ENCODE assay signal across 13 cellular contexts in genomic region chr16:21652451-21652850, GRCh38. TPM values are rescaled to one million over a fixed set of nuclear protein-coding genes. Genes with fewer than 3 reads are reported as not detected.
DNase-seq lines count a peak whose midpoint lies in the region; ATAC-seq and TF ChIP-seq lines count a peak whose summit lies in the region.
"Had no signal": no experiment of that assay in that cellular context is flagged by ENCODE, and none has a peak within 500 bp of the region (broad histone marks: within the 10 kb centered on the region; RNA-seq: fewer than 3 reads in every experiment).

Gene IGSF6, minus strand, starts transcription at chr16:21652608. Its CDS starts 10 bp downstream, at chr16:21652598.

- H3K4me3 Mint-ChIP-seq in T-helper 2 cell treated with Interferon-gamma antibody and Interleukin-4, amounts not matched to agents 5 μg/mL and 100 μg/mL, for 36 hours, result no peak within 1 kb of the TSS
- H3K4me3 Mint-ChIP-seq in T-cell, result no peak within 1 kb of the TSS

- intact Hi-C loops in right lobe of liver (cut with DNase I), result no loop called here
- intact Hi-C loops in sciatic nerve (cut with DNase I), result no loop called here

- POLR2A ChIA-PET in T-cell (lab: Charles Lee), result interaction anchor here (0.7 kb wide), 2 partner anchors 40 to 48 kb away, joined by 3 read pairs; no protein-coding TSS in a partner anchor

- H3K27me3 ChIP-seq in right lobe of liver (no peaks in the 10 kb centered on the region), suprapubic skin (no peaks in the 10 kb centered on the region)
- H3K27me3 ChIP-seq: MG63 had no signal

- CTCF ChIA-PET in T-cell (lab: Charles Lee), result interaction anchor here in 1 of 2 donors (1.0 kb wide), 1 partner anchor 8 kb away, joined by 3 read pairs; no protein-coding TSS in a partner anchor

- peak within 1 kb of the TSS in 1 of 3 donors; percentile 14 for H3K4me3 ChIP-seq in right lobe of liver
- H3K4me3 ChIP-seq in suprapubic skin, result peak within 1 kb of the TSS; percentile 1
- H3K4me3 ChIP-seq: MG63 had no signal

- H3K9me3 ChIP-seq in right lobe of liver (no peaks in the 10 kb centered on the region), suprapubic skin (no peaks in the 10 kb centered on the region)
- H3K9me3 ChIP-seq: MG63 had no signal

- H3K4me1 Mint-ChIP-seq in T-helper 2 cell treated with Interferon-gamma antibody and Interleukin-4, amounts not matched to agents 5 μg/mL and 100 μg/mL, for 36 hours (ENCODE audit: low read depth), result peaks cover 28% of the 10 kb centered on the region
- peaks cover 32 to 59% (median 46%) of the 10 kb centered on the region in 3 donors for H3K4me1 Mint-ChIP-seq in T-cell

- no peak for TF ChIP-seq EP300 in suprapubic skin (IDR thresholded peaks at IDR 0.05)

- peaks cover 22% of the 10 kb centered on the region for H3K36me3 Mint-ChIP-seq in T-helper 2 cell treated with Interferon-gamma antibody and Interleukin-4, amounts not matched to agents 5 μg/mL and 100 μg/mL, for 36 hours (ENCODE audit: low read depth)
- peaks cover 14% of the 10 kb centered on the region for H3K36me3 Mint-ChIP-seq in T-cell

- H3K36me3 ChIP-seq in right lobe of liver (peaks cover 0 to 9% (median 0%) of the 10 kb centered on the region in 4 donors), suprapubic skin (peaks cover 4% of the 10 kb centered on the region)

- no peak for DNase-seq in T-helper 2 cell treated with Interferon-gamma antibody and Interleukin-4, amounts not matched to agents 5 μg/mL and 100 μg/mL, for 36 hours (ENCODE audit: low spot score)
- no peak for DNase-seq in T-helper 2 cell
- DNase-seq in T-cell, result no peak
- DNase-seq in right lobe of liver, result peak in 1 of 3 donors; percentile 35
- no peak for DNase-seq in suprapubic skin (ENCODE audit: low spot score in 2 of 2)
- no peak for DNase-seq in germinal center (ENCODE audit: low spot score)
- DNase-seq in sciatic nerve (ENCODE audit: low spot score), result no peak
- DNase-seq: COR-L47; MG63; naive thymus-derived CD8-positive, alpha-beta T cell had no signal

- ATAC-seq in T-cell (replicated peaks in 1 of 4) (no peak), right lobe of liver (peak in 3 of 4 donors; percentile 13 to 43 (median 28)), sciatic nerve (no peak), HG02970 (IDR thresholded peaks at IDR 0.05; ENCODE audit: low FRiP score, unreplicated experiment) (no peak)
- ATAC-seq: activated naive CD4-positive, alpha-beta T cell treated with anti-CD3 and anti-CD28 coated beads, Interleukin-2, amount 50 U/mL, for 72 hours; naive thymus-derived CD8-positive, alpha-beta T cell had no signal

- H3K27ac ChIP-seq in right lobe of liver (peak within 1 kb of the TSS in 1 of 3 donors; percentile 24), suprapubic skin (no peak within 1 kb of the TSS)

- TF ChIP-seq CTCF in right lobe of liver (IDR thresholded peaks at IDR 0.05), result no peak
- no peak for TF ChIP-seq CTCF in suprapubic skin (IDR thresholded peaks at IDR 0.05)

- no peaks in the 10 kb centered on the region for H3K9me3 Mint-ChIP-seq in T-helper 2 cell treated with Interferon-gamma antibody and Interleukin-4, amounts not matched to agents 5 μg/mL and 100 μg/mL, for 36 hours
- H3K9me3 Mint-ChIP-seq in T-cell, result no peaks in the 10 kb centered on the region
- H3K9me3 Mint-ChIP-seq: activated naive CD4-positive, alpha-beta T cell treated with anti-CD3 and anti-CD28 coated beads, Interleukin-2, amount 50 U/mL, for 72 hours; naive thymus-derived CD8-positive, alpha-beta T cell had no signal

- 80% methylated on average over 6 of the region's 6 CpGs for WGBS in right lobe of liver (ENCODE audit: insufficient coverage, low coverage, low lambda C conversion rate, missing lambda C conversion rate)
- 88% methylated on average over 6 of the region's 6 CpGs for WGBS in suprapubic skin

- H3K4me1 ChIP-seq in right lobe of liver (peaks cover 0 to 6% (median 0%) of the 10 kb centered on the region in 4 donors), suprapubic skin (peaks cover 28% of the 10 kb centered on the region)

- TF ChIP-seq POLR2A in right lobe of liver (IDR thresholded peaks at IDR 0.05) (peak; percentile 33), suprapubic skin (IDR thresholded peaks at IDR 0.05) (no peak)

- H3K27ac Mint-ChIP-seq in T-helper 2 cell treated with Interferon-gamma antibody and Interleukin-4, amounts not matched to agents 5 μg/mL and 100 μg/mL, for 36 hours, result peak within 1 kb of the TSS; percentile 6
- peak within 1 kb of the TSS; percentile 60 to 65 for H3K27ac Mint-ChIP-seq in T-cell

- no peaks in the 10 kb centered on the region for H3K27me3 Mint-ChIP-seq in T-helper 2 cell treated with Interferon-gamma antibody and Interleukin-4, amounts not matched to agents 5 μg/mL and 100 μg/mL, for 36 hours (ENCODE audit: low read depth)
- H3K27me3 Mint-ChIP-seq in T-cell, result no peaks in the 10 kb centered on the region
- H3K27me3 Mint-ChIP-seq: naive thymus-derived CD8-positive, alpha-beta T cell had no signal

RNA-seq across cellular contexts. Expression of gene IGSF6, which starts in this region (rescaled TPM):
- under 1 TPM; 0.15 to 0.60 (median 0.28) TPM for total RNA-seq in T-cell
- total RNA-seq in right lobe of liver, result 10 to 100 TPM in 1 of 6 experiments, 1 to 10 TPM in 5; 1.9 to 20.5 (median 3.4) TPM
- total RNA-seq in suprapubic skin, result 1 to 10 TPM; 1.0 to 4.3 (median 1.3) TPM
- 9.1 TPM for total RNA-seq in sciatic nerve
- total RNA-seq: fibroblast of villous mesenchyme had no signal

Comparison
In these comparisons a context has a peak if more than half of its experiments do, and no peak if none do; other contexts are left out.
1. ATAC-seq: peak in right lobe of liver (3 of 4); none in T-cell (0 of 4), sciatic nerve (single experiment) and HG02970 (single experiment).